23 cellular contexts compared by ENCODE assay signal in the genomic region with DNA sequence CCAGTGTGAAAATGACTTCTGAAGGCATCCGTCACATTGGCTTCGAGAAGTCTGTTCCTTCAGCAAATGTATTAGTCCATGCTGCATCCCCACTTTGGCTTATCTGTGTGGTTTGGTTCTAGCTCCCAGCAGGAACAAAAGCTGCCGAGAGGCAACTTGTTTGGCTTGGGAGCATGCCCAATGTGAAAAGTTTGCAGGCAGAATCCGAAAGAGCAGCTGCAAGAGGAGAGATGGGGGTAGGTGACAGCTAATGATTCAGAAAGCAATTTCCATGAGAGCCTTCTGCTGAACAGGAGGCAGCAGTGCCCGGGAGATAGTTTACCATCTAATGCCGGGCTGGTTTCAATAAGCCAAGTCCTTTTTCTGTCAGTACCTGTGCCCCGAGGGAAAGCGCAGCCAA.
DNase-seq lines count a peak whose midpoint lies in the region; ATAC-seq, FAIRE-seq and TF ChIP-seq lines count a peak whose summit lies in the region.
"Had no signal": no experiment of that assay in that cellular context is flagged by ENCODE, and none has a peak within 500 bp of the region (broad histone marks: within the 10 kb centered on the region; RNA-seq: fewer than 3 reads in every experiment).

No MANE protein-coding gene starts in this region.

- 21% methylated on average over 8 of the region's 8 CpGs for WGBS in right lobe of liver (ENCODE audit: insufficient coverage, low coverage, low lambda C conversion rate, missing lambda C conversion rate)
- WGBS in small intestine, 3 donors, result 73 to 76% (median 75%) methylated on average over 8 of the region's 8 CpGs

- peak; percentile 5 for DNase-seq in G401 (ENCODE audit: low spot score)
- DNase-seq in NCI-H128 (lab: John Stamatoyannopoulos, UW; ENCODE audit: unreplicated experiment), result peak; percentile 23
- DNase-seq in NCI-H774 (lab: John Stamatoyannopoulos, UW), result peak; percentile 47
- peak; percentile 54 to 79 (median 56) for DNase-seq in right lobe of liver
- DNase-seq in small intestine, result no peak
- DNase-seq in MV-4-11 (lab: John Stamatoyannopoulos, UW), result no peak
- no peak for DNase-seq in H54 (ENCODE audit: insufficient read length, low spot score)
- DNase-seq: activated CD8-positive, alpha-beta T cell treated with anti-CD3 and anti-CD28 coated beads for 36 hours; activated naive CD4-positive, alpha-beta T cell treated with anti-CD3 and anti-CD28 coated beads for 36 hours; activated T-cell treated with anti-CD3 and anti-CD28 coated beads, Interleukin-2, amount 50 U/mL, for 1 hour; CD4-positive, CD25-positive, alpha-beta regulatory T cell; effector CD8-positive, alpha-beta T cell; GF-D8; naive thymus-derived CD8-positive, alpha-beta T cell; NCI-H226; stimulated activated CD4-positive, alpha-beta T cell treated with anti-CD3 and anti-CD28 coated beads, Interleukin-1b, Interleukin-23, amount 100 ng/mL, for 48 hours had no signal

- no peaks in the 10 kb centered on the region for H3K9me3 ChIP-seq in right lobe of liver
- no peaks in the 10 kb centered on the region for H3K9me3 ChIP-seq in small intestine (ENCODE audit: control insufficient read depth, low read depth)
- H3K9me3 ChIP-seq: thoracic aorta had no signal

- intact Hi-C loops in right lobe of liver (cut with DNase I), result no loop called here

- TF ChIP-seq POLR2A in right lobe of liver (IDR thresholded peaks at IDR 0.05) (no peak), H54 (IDR thresholded peaks at IDR 0.05; ENCODE audit: low read depth, low read length) (no peak)

- TF ChIP-seq CTCF in right lobe of liver (IDR thresholded peaks at IDR 0.05), result no peak

- peak; percentile 96 to 99 (median 98) for ATAC-seq in right lobe of liver
- ATAC-seq: activated CD8-positive, alpha-beta T cell treated with anti-CD3 and anti-CD28 coated beads for 36 hours; esophagus mucosa; K562; naive thymus-derived CD8-positive, alpha-beta T cell; stimulated activated memory B cell treated with anti-CD40 and anti-IgM and Interleukin-4, amounts not matched to agents 10 μg/mL and 1 μg/mL and 100 μg/mL, for 72 hours; WTC11 had no signal

- H3K4me1 ChIP-seq in right lobe of liver, result peaks cover 0 to 12% (median 0%) of the 10 kb centered on the region in 4 donors
- no peaks in the 10 kb centered on the region for H3K4me1 ChIP-seq in small intestine (ENCODE audit: control insufficient read depth in 2 of 2, insufficient read depth in 1 of 2, low read depth in 1 of 2, low read length in 1 of 2)
- H3K4me1 ChIP-seq: parathyroid adenoma had no signal

- in situ Hi-C loops in G401 (cut with HindIII; ENCODE audit: low sequenced_read_pairs), result no loop called here

- H3K27me3 ChIP-seq in right lobe of liver, result no peaks in the 10 kb centered on the region
- H3K27me3 ChIP-seq in small intestine (ENCODE audit: control insufficient read depth in 2 of 2, insufficient read depth in 2 of 2, low read length in 2 of 2), result no peaks in the 10 kb centered on the region

- H3K4me3 ChIP-seq in right lobe of liver (no peak overlapping the region), small intestine (ENCODE audit: low read depth in 1 of 2, low read length in 2 of 2) (no peak overlapping the region)
- H3K4me3 ChIP-seq: K562, thoracic aorta had no signal

- no peak for FAIRE-seq in small intestine (lab: Jason Lieb, UNC)
- no peak for FAIRE-seq in H54 (lab: Jason Lieb, UNC)
- FAIRE-seq: frontal cortex, K562 had no signal

- H3K27ac ChIP-seq in right lobe of liver (no peak overlapping the region), small intestine (ENCODE audit: low read depth in 1 of 2, low read length in 1 of 2) (no peak overlapping the region)
- H3K27ac ChIP-seq: parathyroid adenoma, thoracic aorta had no signal

- no peaks in the 10 kb centered on the region for H3K36me3 ChIP-seq in right lobe of liver
- H3K36me3 ChIP-seq in small intestine (ENCODE audit: control insufficient read depth in 2 of 2, insufficient read depth in 2 of 2, low read length in 2 of 2), result no peaks in the 10 kb centered on the region
- H3K36me3 ChIP-seq: thoracic aorta had no signal

Comparison
In these comparisons a context has a peak if more than half of its experiments do, and no peak if none do; other contexts are left out.
1. DNase-seq: peak in G401 (single experiment), NCI-H128 (single experiment), NCI-H774 (single experiment) and right lobe of liver (3 of 3); none in small intestine (single experiment), MV-4-11 (single experiment) and H54 (single experiment).